Comparison of ENCODE assay signal across 21 cellular contexts in the genomic region with DNA sequence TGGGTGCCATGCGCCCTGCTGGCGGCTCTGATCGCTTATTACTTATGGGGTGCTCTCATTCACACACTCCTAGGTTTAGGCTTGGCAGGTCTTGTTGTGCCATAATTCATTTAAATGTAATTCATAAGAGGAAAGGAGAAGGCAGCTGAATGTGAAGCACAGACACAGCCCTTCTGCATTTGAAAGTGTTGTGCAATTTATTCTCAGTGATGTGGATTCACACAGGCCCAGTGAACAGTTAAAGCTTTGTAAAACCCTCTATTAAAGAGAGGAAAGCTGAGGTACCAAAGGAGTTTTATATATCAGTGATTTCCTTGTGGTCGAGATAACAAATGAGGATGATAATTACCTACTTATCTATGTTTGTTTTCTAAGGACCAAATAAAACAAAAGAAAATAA.
"Had no signal": no experiment of that assay in that cellular context is flagged by ENCODE, and none has a peak within 500 bp of the region (broad histone marks: within the 10 kb centered on the region; RNA-seq: fewer than 3 reads in every experiment).

No MANE protein-coding gene starts in this region.

- H3K4me2 ChIP-seq: smooth muscle cell had no signal

- H3K27me3 ChIP-seq: esophagus muscularis mucosa, gastroesophageal sphincter, left lung, right lobe of liver, testis, upper lobe of left lung had no signal

- H3K36me3 ChIP-seq: esophagus muscularis mucosa, gastroesophageal sphincter, heart right ventricle, left lung, right lobe of liver, upper lobe of left lung had no signal

- H3K9me3 Mint-ChIP-seq: activated B cell treated with CpG ODN at 0.5 μM for 24 hours; activated CD4-positive, alpha-beta memory T cell treated with anti-CD3 and anti-CD28 coated beads, Interleukin-2, amount 10 ng/mL, durations not matched to agents 7 days and 5 days; activated naive CD8-positive, alpha-beta T cell treated with anti-CD3 and anti-CD28 coated beads for 36 hours; neural crest cell; stimulated activated effector memory CD8-positive, alpha-beta T cell treated with anti-CD3 and anti-CD28 coated beads, Interleukin-12 subunit alpha, Interleukin-12 subunit beta, amount 100 ng/mL, for 72 hours had no signal

- H3K4me3 Mint-ChIP-seq: activated B cell treated with CpG ODN at 0.5 μM for 24 hours; activated CD4-positive, alpha-beta memory T cell treated with anti-CD3 and anti-CD28 coated beads, Interleukin-2, amount 10 ng/mL, durations not matched to agents 7 days and 5 days; activated CD8-positive, alpha-beta memory T cell treated with anti-CD3 and anti-CD28 coated beads, Interleukin-2, amount 10 ng/mL, durations not matched to agents 7 days and 5 days; activated naive CD8-positive, alpha-beta T cell treated with anti-CD3 and anti-CD28 coated beads for 36 hours; neural crest cell; stimulated activated effector memory CD8-positive, alpha-beta T cell treated with anti-CD3 and anti-CD28 coated beads, Interleukin-12 subunit alpha, Interleukin-12 subunit beta, amount 100 ng/mL, for 72 hours had no signal

- H3K4me1 ChIP-seq: gastroesophageal sphincter had no signal

- H3K9me3 ChIP-seq: esophagus muscularis mucosa, gastroesophageal sphincter, heart right ventricle, left lung, right lobe of liver, testis, upper lobe of left lung had no signal

- H3K27ac ChIP-seq: esophagus muscularis mucosa, gastroesophageal sphincter, heart right ventricle, left lung, right lobe of liver, upper lobe of left lung had no signal

- DNase-seq: activated B cell treated with CpG ODN at 0.5 μM for 24 hours; activated CD4-positive, alpha-beta memory T cell treated with anti-CD3 and anti-CD28 coated beads, Interleukin-2, amount 10 ng/mL, durations not matched to agents 7 days and 5 days; activated CD4-positive, alpha-beta T cell treated with anti-CD3 and anti-CD28 coated beads for 48 hours; activated CD8-positive, alpha-beta memory T cell treated with anti-CD3 and anti-CD28 coated beads, Interleukin-2, amount 10 ng/mL, durations not matched to agents 7 days and 5 days; activated naive CD4-positive, alpha-beta T cell; activated naive CD8-positive, alpha-beta T cell treated with anti-CD3 and anti-CD28 coated beads for 36 hours; amygdala; dermis blood vessel endothelial cell; effector memory CD4-positive, alpha-beta T cell; heart right ventricle; left lung; midbrain; right lobe of liver; stimulated activated CD4-positive, alpha-beta T cell treated with anti-CD3 and anti-CD28 coated beads, Interleukin-4, amount 100 ng/mL, for 24 hours; testis had no signal

- H3K4me1 Mint-ChIP-seq: activated B cell treated with CpG ODN at 0.5 μM for 24 hours; activated CD4-positive, alpha-beta memory T cell treated with anti-CD3 and anti-CD28 coated beads, Interleukin-2, amount 10 ng/mL, durations not matched to agents 7 days and 5 days; activated naive CD8-positive, alpha-beta T cell treated with anti-CD3 and anti-CD28 coated beads for 36 hours; neural crest cell; stimulated activated effector memory CD8-positive, alpha-beta T cell treated with anti-CD3 and anti-CD28 coated beads, Interleukin-12 subunit alpha, Interleukin-12 subunit beta, amount 100 ng/mL, for 72 hours had no signal

- H3K36me3 Mint-ChIP-seq: activated CD8-positive, alpha-beta memory T cell treated with anti-CD3 and anti-CD28 coated beads, Interleukin-2, amount 10 ng/mL, durations not matched to agents 7 days and 5 days; activated naive CD8-positive, alpha-beta T cell treated with anti-CD3 and anti-CD28 coated beads for 36 hours; stimulated activated effector memory CD8-positive, alpha-beta T cell treated with anti-CD3 and anti-CD28 coated beads, Interleukin-12 subunit alpha, Interleukin-12 subunit beta, amount 100 ng/mL, for 72 hours had no signal

- ATAC-seq: activated CD8-positive, alpha-beta memory T cell treated with anti-CD3 and anti-CD28 coated beads, Interleukin-2, amount 10 ng/mL, durations not matched to agents 7 days and 5 days; gastroesophageal sphincter; heart right ventricle; left lung; right lobe of liver; stimulated activated effector memory CD8-positive, alpha-beta T cell treated with anti-CD3 and anti-CD28 coated beads, Interleukin-12 subunit alpha, Interleukin-12 subunit beta, amount 100 ng/mL, for 72 hours had no signal

- H3K4me3 ChIP-seq: esophagus muscularis mucosa, gastroesophageal sphincter, heart right ventricle, left lung, right lobe of liver, smooth muscle cell, testis, upper lobe of left lung had no signal

- H3K27ac Mint-ChIP-seq: activated B cell treated with CpG ODN at 0.5 μM for 24 hours; activated CD4-positive, alpha-beta memory T cell treated with anti-CD3 and anti-CD28 coated beads, Interleukin-2, amount 10 ng/mL, durations not matched to agents 7 days and 5 days; activated CD8-positive, alpha-beta memory T cell treated with anti-CD3 and anti-CD28 coated beads, Interleukin-2, amount 10 ng/mL, durations not matched to agents 7 days and 5 days; activated naive CD8-positive, alpha-beta T cell treated with anti-CD3 and anti-CD28 coated beads for 36 hours; stimulated activated effector memory CD8-positive, alpha-beta T cell treated with anti-CD3 and anti-CD28 coated beads, Interleukin-12 subunit alpha, Interleukin-12 subunit beta, amount 100 ng/mL, for 72 hours had no signal
